ENCODE assay signal across 8 cellular contexts in genomic region chr10:102113956-102114857, GRCh38. TPM values are rescaled to one million over a fixed set of nuclear protein-coding genes. Genes with fewer than 3 reads are reported as not detected.
A peak's percentile ranks its signal among the peaks of the same experiment; 100 is the strongest.
DNase-seq lines count a peak whose midpoint lies in the region; FAIRE-seq and TF ChIP-seq lines count a peak whose summit lies in the region.

No MANE protein-coding gene starts in this region.

- H3K27me3 ChIP-seq in HAP-1 (ENCODE audit: low read depth) = no peaks in the 10 kb centered on the region

- H3K27ac Mint-ChIP-seq in dendritic cell treated with granulocyte-macrophage colony-stimulating factor and Interleukin-4, amounts not matched to agents 40 ng/mL and 50 ng/mL, for 4 days = peak overlapping the region; percentile 91

- no TSS peak for BruUV-seq in OCI-LY7 (replicated peaks; lab: Mats Ljungman, UMichigan)

- CTCF ChIA-PET in OCI-LY7 (lab: Charles Lee; ENCODE audit: unreplicated experiment) = interaction anchor here (0.6 kb wide), 1 partner anchor 238 kb away, joined by 3 read pairs; no protein-coding TSS in a partner anchor

- H2AFZ ChIP-seq in OCI-LY7 (ENCODE audit: low read length) = no peak overlapping the region

- H3K27me3 Mint-ChIP-seq in dendritic cell treated with granulocyte-macrophage colony-stimulating factor and Interleukin-4, amounts not matched to agents 40 ng/mL and 50 ng/mL, for 4 days = no peaks in the 10 kb centered on the region

- peaks cover 71% of the 10 kb centered on the region for H3K79me2 ChIP-seq in OCI-LY7 (ENCODE audit: insufficient read depth, low read depth, low read length)

- H3K9me3 Mint-ChIP-seq in dendritic cell treated with granulocyte-macrophage colony-stimulating factor and Interleukin-4, amounts not matched to agents 40 ng/mL and 50 ng/mL, for 4 days = no peaks in the 10 kb centered on the region

- peaks cover 26% of the 10 kb centered on the region for H3K36me3 ChIP-seq in HAP-1 (replicated peaks)
- H3K36me3 ChIP-seq in OCI-LY7 (ENCODE audit: insufficient read depth, low read length) = peaks cover 28% of the 10 kb centered on the region
- peaks cover 42% of the 10 kb centered on the region for H3K36me3 ChIP-seq in mesodermal cell (ENCODE audit: control insufficient read depth, insufficient read depth, low read length)
- H3K36me3 ChIP-seq in urinary bladder (ENCODE audit: insufficient read depth) = peaks cover 8% of the 10 kb centered on the region

- POLR2A ChIA-PET in OCI-LY7 (lab: Charles Lee) = interaction anchor here (0.6 to 1.3 kb wide), 7 partner anchors 8 to 313 kb away, joined by 3 to 6 read pairs (median 3); no protein-coding TSS in a partner anchor

- no peaks in the 10 kb centered on the region for H3K9me2 ChIP-seq in OCI-LY7 (ENCODE audit: insufficient read depth, low read length)

- in situ Hi-C loops in HAP-1 (cut with MboI; ENCODE audit: low sequenced_read_pairs) = no loop called here

- peak; percentile 43 for DNase-seq in ELR (ENCODE audit: low read depth)
- DNase-seq in HAP-1 (ENCODE audit: low spot score in 2 of 2) = peak in 1 of 2 experiments; percentile 27
- no peak for DNase-seq in OCI-LY7 (ENCODE audit: low spot score)
- DNase-seq in urothelium cell line (ENCODE audit: low spot score) = no peak
- no peak for DNase-seq in DMS153 treated with DMSO at 0.1 percent for 48 hours (lab: John Stamatoyannopoulos, UW; ENCODE audit: unreplicated experiment)

- peaks cover 37% of the 10 kb centered on the region for H3K36me3 Mint-ChIP-seq in dendritic cell treated with granulocyte-macrophage colony-stimulating factor and Interleukin-4, amounts not matched to agents 40 ng/mL and 50 ng/mL, for 4 days (ENCODE audit: low read depth)

- H4K20me1 ChIP-seq in OCI-LY7 (ENCODE audit: insufficient read depth, low read length) = peaks cover 20% of the 10 kb centered on the region

- peaks cover 61% of the 10 kb centered on the region for H3K4me1 Mint-ChIP-seq in dendritic cell treated with granulocyte-macrophage colony-stimulating factor and Interleukin-4, amounts not matched to agents 40 ng/mL and 50 ng/mL, for 4 days (ENCODE audit: low read depth)

- WGBS in mesodermal cell (ENCODE audit: insufficient coverage in 2 of 2), 2 experiments = 0 to 1% methylated on average over 20 to 25 of the region's 45 CpGs
- 1% methylated on average over 44 of the region's 45 CpGs for WGBS in urinary bladder

- H3K27ac ChIP-seq in OCI-LY7 (ENCODE audit: low read depth, low read length, poor library complexity, severe bottlenecking) = no peak overlapping the region
- peak overlapping the region; percentile 83 for H3K27ac ChIP-seq in mesodermal cell (ENCODE audit: low read depth, low read length, severe bottlenecking)
- peak overlapping the region; percentile 49 for H3K27ac ChIP-seq in urinary bladder (ENCODE audit: low read depth)

- intact Hi-C loops in OCI-LY7 (cut with micrococcal nuclease; ENCODE audit: unreplicated experiment) = loop anchor here (2.0 to 10.0 kb wide), 2 partner anchors 49 to 601 kb away; partner anchors contain the start of genes ARL3, HPS6 and SFXN2
- intact Hi-C loops in dendritic cell treated with granulocyte-macrophage colony-stimulating factor and Interleukin-4, amounts not matched to agents 40 ng/mL and 50 ng/mL, for 4 days (cut with micrococcal nuclease) = no loop called here

- peak overlapping the region; percentile 65 for H3K4me3 ChIP-seq in HAP-1
- H3K4me3 ChIP-seq in OCI-LY7 (ENCODE audit: low read depth, low read length, poor library complexity, severe bottlenecking) = peak overlapping the region; percentile 87
- peak overlapping the region; percentile 78 for H3K4me3 ChIP-seq in mesodermal cell (ENCODE audit: extremely low read depth, insufficient read depth, low read length, poor library complexity, severe bottlenecking)
- H3K4me3 ChIP-seq in urinary bladder (ENCODE audit: low read depth, low read length) = peak overlapping the region; percentile 78

- H3K4me2 ChIP-seq in OCI-LY7 (ENCODE audit: low read length) = peak overlapping the region; percentile 79

- TF ChIP-seq CTCF in OCI-LY7 (conservative IDR thresholded peaks at IDR 0.05; ENCODE audit: low read length) = no peak

- H3K4me1 ChIP-seq in HAP-1 (peaks cover 46% of the 10 kb centered on the region), OCI-LY7 (ENCODE audit: insufficient read depth, low read length, poor library complexity, severe bottlenecking) (peaks cover 62% of the 10 kb centered on the region), mesodermal cell (ENCODE audit: control insufficient read depth, insufficient read depth, low read length, poor library complexity, severe bottlenecking) (peaks cover 47% of the 10 kb centered on the region), urinary bladder (ENCODE audit: insufficient read depth) (no peaks in the 10 kb centered on the region)

- no peak for FAIRE-seq in urothelium cell line (lab: Jason Lieb, UNC)

- H3K9me3 ChIP-seq in HAP-1 (no peaks in the 10 kb centered on the region), OCI-LY7 (ENCODE audit: low read length) (no peaks in the 10 kb centered on the region), mesodermal cell (ENCODE audit: control insufficient read depth, low read length) (no peaks in the 10 kb centered on the region)

- peak overlapping the region; percentile 86 for H3K4me3 Mint-ChIP-seq in dendritic cell treated with granulocyte-macrophage colony-stimulating factor and Interleukin-4, amounts not matched to agents 40 ng/mL and 50 ng/mL, for 4 days

RNA-seq across cellular contexts. Expression of gene LDB1, which starts 6.0 kb away (rescaled TPM):
- 50.8 and 58.6 TPM in 2 replicates for total RNA-seq in OCI-LY7 (2014; rRNA removed; shearing (Covaris generic))
- total RNA-seq in OCI-LY7 (2022) (60.9 and 64.8 TPM in 2 replicates), urinary bladder (51.8 TPM)
- 112 TPM for polyA plus RNA-seq in mesodermal cell (2013, experiment 1 of 2)
- polyA plus RNA-seq in mesodermal cell (2013, experiment 2 of 2) = 92.3 TPM
- 65.3 TPM for polyA plus RNA-seq in urinary bladder

RNA-seq across cellular contexts. Expression of gene PPRC1, which starts 18.6 kb away (rescaled TPM):
- total RNA-seq in OCI-LY7 (2014; rRNA removed; shearing (Covaris generic)) = 29.8 and 47.1 TPM in 2 replicates
- total RNA-seq in OCI-LY7 (2022) (70.0 and 77.2 TPM in 2 replicates), urinary bladder (12.1 TPM)
- 24.3 TPM for polyA plus RNA-seq in mesodermal cell (2013, experiment 1 of 2)
- polyA plus RNA-seq in mesodermal cell (2013, experiment 2 of 2) = 17.7 TPM
- polyA plus RNA-seq in urinary bladder = 20.7 TPM

RNA-seq across cellular contexts. Expression of gene NOLC1, which starts 38.0 kb away (rescaled TPM):
- 93.5 and 120 TPM in 2 replicates for total RNA-seq in OCI-LY7 (2014; rRNA removed; shearing (Covaris generic))
- total RNA-seq in OCI-LY7 (2022) (131 and 152 TPM in 2 replicates), urinary bladder (23.6 TPM)
- 70.5 TPM for polyA plus RNA-seq in mesodermal cell (2013, experiment 1 of 2)
- 72.1 TPM for polyA plus RNA-seq in mesodermal cell (2013, experiment 2 of 2)
- polyA plus RNA-seq in urinary bladder = 43.1 TPM

RNA-seq across cellular contexts. Expression of gene HPS6, which starts 49.1 kb away (rescaled TPM):
- total RNA-seq in OCI-LY7 (2014; rRNA removed; shearing (Covaris generic)) = 23.8 and 28.2 TPM in 2 replicates
- total RNA-seq in OCI-LY7 (2022) = 19.2 and 21.7 TPM in 2 replicates
- polyA plus RNA-seq in mesodermal cell (2013, experiment 1 of 2) = 13.6 TPM
- 10.6 TPM for polyA plus RNA-seq in mesodermal cell (2013, experiment 2 of 2)
- 11.1 TPM for total RNA-seq in urinary bladder
- polyA plus RNA-seq in urinary bladder = 18.7 TPM

RNA-seq across cellular contexts. Expression of gene ARMH3, which starts 58.2 kb away (rescaled TPM):
- 5.7 and 7.9 TPM in 2 replicates for total RNA-seq in OCI-LY7 (2014; rRNA removed; shearing (Covaris generic))
- total RNA-seq in OCI-LY7 (2022) = 19.3 and 24.3 TPM in 2 replicates
- 11.8 TPM for polyA plus RNA-seq in mesodermal cell (2013, experiment 1 of 2)
- polyA plus RNA-seq in mesodermal cell (2013, experiment 2 of 2) = 10.6 TPM
- total RNA-seq in urinary bladder = 13.4 TPM
- 23.0 TPM for polyA plus RNA-seq in urinary bladder
